Comparison of ENCODE assay signal across 17 cellular contexts in genomic region chr7:3107889-3108570, GRCh38.
A peak's percentile ranks its signal among the peaks of the same experiment; 100 is the strongest.
DNase-seq lines count a peak whose midpoint lies in the region; ATAC-seq and TF ChIP-seq lines count a peak whose summit lies in the region.
"Had no signal": no experiment of that assay in that cellular context is flagged by ENCODE, and none has a peak within 500 bp of the region (broad histone marks: within the 10 kb centered on the region; RNA-seq: fewer than 3 reads in every experiment).

No MANE protein-coding gene starts in this region.

- H3K27me3 Mint-ChIP-seq in activated CD8-positive, alpha-beta memory T cell treated with anti-CD3 and anti-CD28 coated beads, Interleukin-2, amount 10 ng/mL, durations not matched to agents 7 days and 5 days, result no peaks in the 10 kb centered on the region
- H3K27me3 Mint-ChIP-seq in activated CD4-positive, alpha-beta memory T cell treated with anti-CD3 and anti-CD28 coated beads, Interleukin-2, amount 10 ng/mL, durations not matched to agents 7 days and 5 days, result no peaks in the 10 kb centered on the region
- no peaks in the 10 kb centered on the region for H3K27me3 Mint-ChIP-seq in natural killer cell (ENCODE audit: low read depth in 2 of 2)

- POLR2A ChIA-PET in activated CD4-positive, alpha-beta memory T cell treated with anti-CD3 and anti-CD28 coated beads, Interleukin-2, amount 10 ng/mL, durations not matched to agents 7 days and 5 days (lab: Charles Lee), result interaction anchor here (0.7 to 4.9 kb wide), 9 partner anchors 10 to 344 kb away, joined by 3 to 69 read pairs (median 6); partner anchors contain the start of gene CARD11

- ATAC-seq in activated CD8-positive, alpha-beta memory T cell treated with anti-CD3 and anti-CD28 coated beads, Interleukin-2, amount 10 ng/mL, durations not matched to agents 7 days and 5 days, result no peak
- ATAC-seq in natural killer cell (no peak), HG02981 (IDR thresholded peaks at IDR 0.05; ENCODE audit: unreplicated experiment) (no peak)
- ATAC-seq: A549; activated naive CD4-positive, alpha-beta T cell treated with anti-CD3 and anti-CD28 coated beads, Interleukin-2, amount 50 U/mL, for 72 hours; HepG2; left colon; Right ventricle myocardium inferior had no signal

- peaks cover 65% of the 10 kb centered on the region for H3K36me3 Mint-ChIP-seq in activated CD8-positive, alpha-beta memory T cell treated with anti-CD3 and anti-CD28 coated beads, Interleukin-2, amount 10 ng/mL, durations not matched to agents 7 days and 5 days
- H3K36me3 Mint-ChIP-seq in activated CD4-positive, alpha-beta memory T cell treated with anti-CD3 and anti-CD28 coated beads, Interleukin-2, amount 10 ng/mL, durations not matched to agents 7 days and 5 days (ENCODE audit: low read depth), result peaks cover 73% of the 10 kb centered on the region
- peaks cover 9% of the 10 kb centered on the region for H3K36me3 Mint-ChIP-seq in natural killer cell

- H3K4me1 Mint-ChIP-seq in activated CD8-positive, alpha-beta memory T cell treated with anti-CD3 and anti-CD28 coated beads, Interleukin-2, amount 10 ng/mL, durations not matched to agents 7 days and 5 days, result peaks cover 97% of the 10 kb centered on the region
- peaks cover 94% of the 10 kb centered on the region for H3K4me1 Mint-ChIP-seq in activated CD4-positive, alpha-beta memory T cell treated with anti-CD3 and anti-CD28 coated beads, Interleukin-2, amount 10 ng/mL, durations not matched to agents 7 days and 5 days
- H3K4me1 Mint-ChIP-seq in natural killer cell, result peaks cover 93 to 94% of the 10 kb centered on the region in 2 donors

- TF ChIP-seq CTCF in natural killer cell (IDR thresholded peaks at IDR 0.05), result no peak

- H3K4me3 Mint-ChIP-seq in activated CD8-positive, alpha-beta memory T cell treated with anti-CD3 and anti-CD28 coated beads, Interleukin-2, amount 10 ng/mL, durations not matched to agents 7 days and 5 days, result peak overlapping the region; percentile 14
- H3K4me3 Mint-ChIP-seq in activated CD4-positive, alpha-beta memory T cell treated with anti-CD3 and anti-CD28 coated beads, Interleukin-2, amount 10 ng/mL, durations not matched to agents 7 days and 5 days, result no peak overlapping the region
- H3K4me3 Mint-ChIP-seq in natural killer cell, result peak overlapping the region; percentile 77

- CTCF ChIA-PET in activated CD8-positive, alpha-beta memory T cell treated with anti-CD3 and anti-CD28 coated beads, Interleukin-2, amount 10 ng/mL, durations not matched to agents 7 days and 5 days (lab: Charles Lee), result interaction anchor here (0.8 to 3.9 kb wide), 5 partner anchors 10 to 45 kb away, joined by 3 to 59 read pairs (median 13); no protein-coding TSS in a partner anchor
- CTCF ChIA-PET in activated CD4-positive, alpha-beta memory T cell treated with anti-CD3 and anti-CD28 coated beads, Interleukin-2, amount 10 ng/mL, durations not matched to agents 7 days and 5 days (lab: Charles Lee), result interaction anchor here (0.8 to 4.5 kb wide), 3 partner anchors 11 to 41 kb away, joined by 3 to 36 read pairs (median 4); no protein-coding TSS in a partner anchor

- DNase-seq in activated CD8-positive, alpha-beta memory T cell treated with anti-CD3 and anti-CD28 coated beads, Interleukin-2, amount 10 ng/mL, durations not matched to agents 7 days and 5 days, result peak; percentile 56
- DNase-seq in activated CD8-positive, alpha-beta memory T cell treated with anti-CD3 and anti-CD28 coated beads, Interleukin-2, amount 50 U/mL, for 4 hours, result no peak
- DNase-seq in HT1080 (ENCODE audit: low read depth) (peak; percentile 70), natural killer cell (no peak), GM19238 (ENCODE audit: insufficient read length, low spot score) (no peak), NCI-H510A treated with DMSO at 0.1 percent for 48 hours (lab: John Stamatoyannopoulos, UW) (no peak)
- peak; percentile 57 for DNase-seq in activated CD4-positive, alpha-beta memory T cell treated with anti-CD3 and anti-CD28 coated beads, Interleukin-2, amount 10 ng/mL, durations not matched to agents 7 days and 5 days
- DNase-seq: dermis blood vessel endothelial cell, left colon, NCI-H1694, NCI-H446, SW 1271 had no signal

- H3K9me3 Mint-ChIP-seq in activated CD8-positive, alpha-beta memory T cell treated with anti-CD3 and anti-CD28 coated beads, Interleukin-2, amount 10 ng/mL, durations not matched to agents 7 days and 5 days (ENCODE audit: low read depth), result peaks cover 7% of the 10 kb centered on the region
- peaks cover 23% of the 10 kb centered on the region for H3K9me3 Mint-ChIP-seq in activated CD4-positive, alpha-beta memory T cell treated with anti-CD3 and anti-CD28 coated beads, Interleukin-2, amount 10 ng/mL, durations not matched to agents 7 days and 5 days
- H3K9me3 Mint-ChIP-seq in natural killer cell, result no peaks in the 10 kb centered on the region

- H3K27ac Mint-ChIP-seq in activated CD8-positive, alpha-beta memory T cell treated with anti-CD3 and anti-CD28 coated beads, Interleukin-2, amount 10 ng/mL, durations not matched to agents 7 days and 5 days, result peak overlapping the region; percentile 97
- peak overlapping the region; percentile 99 for H3K27ac Mint-ChIP-seq in activated CD4-positive, alpha-beta memory T cell treated with anti-CD3 and anti-CD28 coated beads, Interleukin-2, amount 10 ng/mL, durations not matched to agents 7 days and 5 days
- peak overlapping the region; percentile 94 to 95 for H3K27ac Mint-ChIP-seq in natural killer cell

- intact Hi-C loops in natural killer cell (cut with micrococcal nuclease), result loop anchor here (1.0 to 5.0 kb wide), 4 partner anchors 11 to 126 kb away; no protein-coding TSS in a partner anchor

Comparison
In these comparisons a context has a peak if more than half of its experiments do, and no peak if none do; other contexts are left out.
1. DNase-seq: peak in activated CD8-positive, alpha-beta memory T cell treated with anti-CD3 and anti-CD28 coated beads, Interleukin-2, amount 10 ng/mL, durations not matched to agents 7 days and 5 days (single experiment), HT1080 (single experiment) and activated CD4-positive, alpha-beta memory T cell treated with anti-CD3 and anti-CD28 coated beads, Interleukin-2, amount 10 ng/mL, durations not matched to agents 7 days and 5 days (single experiment); none in activated CD8-positive, alpha-beta memory T cell treated with anti-CD3 and anti-CD28 coated beads, Interleukin-2, amount 50 U/mL, for 4 hours (single experiment), natural killer cell (single experiment), GM19238 (single experiment) and NCI-H510A treated with DMSO at 0.1 percent for 48 hours (single experiment).
2. Peak in every context shown above with its lines, with median percentiles within 50 percentile points of each other: H3K27ac Mint-ChIP-seq.